ENCODE assay signal across 27 cellular contexts in genomic region chr11:1734571-1735081, GRCh38. TPM values are rescaled to one million over a fixed set of nuclear protein-coding genes. Genes with fewer than 3 reads are reported as not detected.
DNase-seq lines count a peak whose midpoint lies in the region; ATAC-seq and TF ChIP-seq lines count a peak whose summit lies in the region.
"Had no signal": no experiment of that assay in that cellular context is flagged by ENCODE, and none has a peak within 500 bp of the region (broad histone marks: within the 10 kb centered on the region; RNA-seq: fewer than 3 reads in every experiment).

No MANE protein-coding gene starts in this region.

- H3K4me3 ChIP-seq in left ventricle myocardium inferior (no peak overlapping the region), adrenal gland (no peak overlapping the region), aorta (ENCODE audit: low read length in 2 of 2) (no peak overlapping the region)
- H3K4me3 ChIP-seq: HAP-1, MG63, SK-N-MC had no signal

- peak overlapping the region in 6 of 10 donors; percentile 30 to 68 (median 62) for H3K4me3 Mint-ChIP-seq in naive thymus-derived CD8-positive, alpha-beta T cell

- DNase-seq in Right ventricle myocardium inferior (ENCODE audit: missing footprints) = peak; percentile 42
- no peak for DNase-seq in left ventricle myocardium inferior
- DNase-seq in adrenal gland = peak in 5 of 7 donors; percentile 14 to 54 (median 52)
- no peak for DNase-seq in naive thymus-derived CD8-positive, alpha-beta T cell
- DNase-seq in aorta = peak; percentile 48 to 54
- DNase-seq in DMS79 treated with DMSO at 0.1 percent for 48 hours (lab: John Stamatoyannopoulos, UW) = no peak
- DNase-seq in GM13977 (ENCODE audit: low spot score) = no peak
- DNase-seq in activated CD4-positive, alpha-beta T cell treated with anti-CD3 and anti-CD28 coated beads for 48 hours = no peak
- DNase-seq: AML-193, DMS53, EL, GF-D8, Karpas-422, MG63, NCI-H1417, NCI-H1694 treated with DMSO at 0.1 percent for 48 hours, NCI-H446, NCI-H526 treated with DMSO at 0.1 percent for 48 hours, OCI-M1, SHP77 treated with DMSO at 0.1 percent for 48 hours had no signal

- H3K27me3 Mint-ChIP-seq in naive thymus-derived CD8-positive, alpha-beta T cell = peaks cover 0 to 27% (median 7%) of the 10 kb centered on the region in 5 donors

- H3K9me3 Mint-ChIP-seq in naive thymus-derived CD8-positive, alpha-beta T cell = peaks cover 0 to 24% (median 19%) of the 10 kb centered on the region in 9 donors

- ATAC-seq in Right ventricle myocardium inferior (no peak), aorta (ENCODE audit: low FRiP score) (no peak)
- no peak for ATAC-seq in naive thymus-derived CD8-positive, alpha-beta T cell

- H3K27ac ChIP-seq in left ventricle myocardium inferior (replicated peaks) (no peak overlapping the region), adrenal gland (no peak overlapping the region), aorta (ENCODE audit: low read depth in 1 of 2, low read length in 2 of 2) (no peak overlapping the region)
- H3K27ac ChIP-seq: SK-N-MC had no signal

- H3K4me1 ChIP-seq in left ventricle myocardium inferior (no peaks in the 10 kb centered on the region), adrenal gland (replicated peaks in 1 of 2) (no peaks in the 10 kb centered on the region), aorta (ENCODE audit: control insufficient read depth in 1 of 2, insufficient read depth in 2 of 2, low read length in 2 of 2) (no peaks in the 10 kb centered on the region)
- H3K4me1 ChIP-seq: HAP-1 had no signal

- in situ Hi-C loops in GM13977 (cut with MboI; ENCODE audit: low pct_unique_long_range_greater_than_20kb, low sequenced_read_pairs, unreplicated experiment) = no loop called here

- H3K27me3 ChIP-seq in left ventricle myocardium inferior (ENCODE audit: low read depth) (peaks cover 96% of the 10 kb centered on the region), adrenal gland (peaks cover 6% of the 10 kb centered on the region), aorta (ENCODE audit: control insufficient read depth in 1 of 2, insufficient read depth in 2 of 2, low read length in 1 of 2) (no peaks in the 10 kb centered on the region)

- peaks cover 25 to 48% (median 37%) of the 10 kb centered on the region in 4 donors for H3K4me1 Mint-ChIP-seq in naive thymus-derived CD8-positive, alpha-beta T cell

- H3K27ac Mint-ChIP-seq in naive thymus-derived CD8-positive, alpha-beta T cell = peak overlapping the region in 2 of 10 donors; percentile 54 to 61
- H3K27ac Mint-ChIP-seq: CD14-positive monocyte had no signal

- WGBS in adrenal gland, 4 donors = 38 to 54% (median 52%) methylated on average over 7 to 11 of the region's 11 CpGs
- 54 to 58% methylated on average over 11 of the region's 11 CpGs for WGBS in aorta, 2 donors

- peaks cover 17% of the 10 kb centered on the region for H3K9me3 ChIP-seq in left ventricle myocardium inferior (replicated peaks)
- peaks cover 0 to 9% (median 0%) of the 10 kb centered on the region in 3 donors for H3K9me3 ChIP-seq in adrenal gland (replicated peaks in 1 of 3)
- peaks cover 3% of the 10 kb centered on the region for H3K9me3 ChIP-seq in aorta (ENCODE audit: control insufficient read depth, low read length)
- H3K9me3 ChIP-seq: HAP-1 had no signal

- no peak for TF ChIP-seq CTCF in left ventricle myocardium inferior (IDR thresholded peaks at IDR 0.05; ENCODE audit: borderline replicate concordance)
- TF ChIP-seq CTCF in adrenal gland (IDR thresholded peaks at IDR 0.05) = no peak
- no peak for TF ChIP-seq CTCF in GM13977 (IDR thresholded peaks at IDR 0.05; ENCODE audit: extremely low read depth, insufficient read depth, missing control alignments)

- H3K36me3 ChIP-seq in left ventricle myocardium inferior (no peaks in the 10 kb centered on the region), adrenal gland (replicated peaks in 1 of 2) (no peaks in the 10 kb centered on the region), aorta (ENCODE audit: control insufficient read depth in 1 of 2, insufficient read depth in 2 of 2, low read length in 1 of 2) (no peaks in the 10 kb centered on the region)
- H3K36me3 ChIP-seq: HAP-1, MG63 had no signal

- POLR2A ChIA-PET in naive thymus-derived CD8-positive, alpha-beta T cell (lab: Charles Lee) = interaction anchor here (0.9 kb wide), 1 partner anchor 23 kb away, joined by 5 read pairs; no protein-coding TSS in a partner anchor

- peaks cover 0 to 18% (median 2%) of the 10 kb centered on the region in 3 donors for H3K36me3 Mint-ChIP-seq in naive thymus-derived CD8-positive, alpha-beta T cell
- H3K36me3 Mint-ChIP-seq: IgD-negative memory B cell had no signal

- TF ChIP-seq POLR2A in adrenal gland (IDR thresholded peaks at IDR 0.05) = no peak

- intact Hi-C loops in Right ventricle myocardium inferior (cut with DNase I) = no loop called here
- intact Hi-C loops in left ventricle myocardium inferior (cut with micrococcal nuclease) = no loop called here
- intact Hi-C loops in adrenal gland (cut with DNase I) = no loop called here
- intact Hi-C loops in aorta (cut with DNase I) = no loop called here

RNA-seq across cellular contexts. Expression of gene IFITM10, which starts 15.8 kb away (rescaled TPM):
- total RNA-seq in Right ventricle myocardium inferior (0.92 TPM), left ventricle myocardium inferior (0.58 TPM), adrenal gland (100 to 1,000 TPM in 1 of 8 donors, 10 to 100 TPM in 7; 15.7 to 112 (median 31.6) TPM), aorta (10 to 100 TPM; 10.7 to 15.0 TPM)
- polyA plus RNA-seq in adrenal gland (100 to 1,000 TPM in 1 of 3 donors, 10 to 100 TPM in 1, 1 to 10 TPM in 1; 6.3 to 267 (median 76.5) TPM), aorta (10 to 100 TPM in 1 of 2 donors, 1 to 10 TPM in 1; 1.9 to 47.7 TPM)
- 1 to 10 TPM; 2.0 to 4.3 TPM for total RNA-seq in naive thymus-derived CD8-positive, alpha-beta T cell
- under 1 TPM in 1 of 3 donors, not detected in 2; 0.16 TPM for polyA plus RNA-seq in naive thymus-derived CD8-positive, alpha-beta T cell
- polyA plus RNA-seq: CD14-positive monocyte had no signal

RNA-seq across cellular contexts. Expression of gene CTSD, which starts 29.1 kb away (rescaled TPM):
- total RNA-seq in Right ventricle myocardium inferior (957 TPM), left ventricle myocardium inferior (831 TPM), adrenal gland (1,000 to 10,000 TPM; 1,712 to 4,168 (median 2,244) TPM), aorta (100 to 1,000 TPM; 473 to 535 TPM)
- polyA plus RNA-seq in adrenal gland (1,000 to 10,000 TPM in 2 of 3 donors, 100 to 1,000 TPM in 1; 641 to 1,561 (median 1,335) TPM), aorta (100 to 1,000 TPM; 619 to 646 TPM)
- 100 to 1,000 TPM; 134 to 142 TPM for total RNA-seq in naive thymus-derived CD8-positive, alpha-beta T cell
- 100 to 1,000 TPM; 163 to 203 (median 176) TPM for polyA plus RNA-seq in naive thymus-derived CD8-positive, alpha-beta T cell

RNA-seq across cellular contexts. Expression of gene KRTAP5-6, which starts 37.6 kb away (rescaled TPM):
- total RNA-seq in Right ventricle myocardium inferior = not detected
- not detected for total RNA-seq in left ventricle myocardium inferior
- total RNA-seq in adrenal gland = under 1 TPM in 1 of 8 donors, not detected in 7; 0.61 TPM
- not detected for polyA plus RNA-seq in adrenal gland
- total RNA-seq in naive thymus-derived CD8-positive, alpha-beta T cell = not detected
- not detected for polyA plus RNA-seq in naive thymus-derived CD8-positive, alpha-beta T cell
- total RNA-seq in aorta = not detected
- not detected for polyA plus RNA-seq in aorta
- total RNA-seq: A172, RPMI7951 had no signal
- polyA plus RNA-seq: AG04450, CD14-positive monocyte, IgD-negative memory B cell had no signal

Comparison
In these comparisons a context has a peak if more than half of its experiments do, and no peak if none do; other contexts are left out.
1. DNase-seq: peak in Right ventricle myocardium inferior (single experiment), adrenal gland (5 of 7) and aorta (2 of 2); none in left ventricle myocardium inferior (single experiment), naive thymus-derived CD8-positive, alpha-beta T cell (0 of 10), DMS79 treated with DMSO at 0.1 percent for 48 hours (single experiment), GM13977 (single experiment) and activated CD4-positive, alpha-beta T cell treated with anti-CD3 and anti-CD28 coated beads for 48 hours (single experiment).